10 cellular contexts compared by ENCODE assay signal in genomic region chr1:162023181-162023546, GRCh38. TPM values are rescaled to one million over a fixed set of nuclear protein-coding genes. Genes with fewer than 3 reads are reported as not detected.
DNase-seq lines count a peak whose midpoint lies in the region; ATAC-seq and TF ChIP-seq lines count a peak whose summit lies in the region.
"Had no signal": no experiment of that assay in that cellular context is flagged by ENCODE, and none has a peak within 500 bp of the region (broad histone marks: within the 10 kb centered on the region; RNA-seq: fewer than 3 reads in every experiment).

No MANE protein-coding gene starts in this region.

- no peaks in the 10 kb centered on the region for H3K9me3 ChIP-seq in breast epithelium
- peaks cover 10% of the 10 kb centered on the region for H3K9me3 ChIP-seq in mesodermal cell (ENCODE audit: control insufficient read depth, low read length)
- no peaks in the 10 kb centered on the region for H3K9me3 ChIP-seq in upper lobe of left lung

- H3K36me3 ChIP-seq in breast epithelium (no peaks in the 10 kb centered on the region), mesodermal cell (ENCODE audit: control insufficient read depth, insufficient read depth, low read length) (no peaks in the 10 kb centered on the region), upper lobe of left lung (no peaks in the 10 kb centered on the region)

- no peak for TF ChIP-seq EP300 in upper lobe of left lung (IDR thresholded peaks at IDR 0.05)

- H3K4me1 ChIP-seq in breast epithelium (no peaks in the 10 kb centered on the region), mesodermal cell (ENCODE audit: control insufficient read depth, insufficient read depth, low read length, poor library complexity, severe bottlenecking) (no peaks in the 10 kb centered on the region), upper lobe of left lung (peaks cover 25 to 45% (median 35%) of the 10 kb centered on the region in 4 donors)

- H3K27me3 Mint-ChIP-seq in activated T-cell treated with anti-CD3 and anti-CD28 coated beads, Interleukin-2, amount 50 U/mL, for 72 hours (ENCODE audit: low read depth): peaks cover 48% of the 10 kb centered on the region

- intact Hi-C loops in breast epithelium (cut with DNase I; ENCODE audit: low total_unique reads): no loop called here

- H3K27ac Mint-ChIP-seq in activated T-cell treated with anti-CD3 and anti-CD28 coated beads, Interleukin-2, amount 50 U/mL, for 72 hours: no peak overlapping the region

- no peaks in the 10 kb centered on the region for H3K9me3 Mint-ChIP-seq in activated T-cell treated with anti-CD3 and anti-CD28 coated beads, Interleukin-2, amount 50 U/mL, for 72 hours

- DNase-seq in activated T-cell treated with anti-CD3 and anti-CD28 coated beads, Interleukin-2, amount 50 U/mL, for 72 hours: no peak
- no peak for DNase-seq in activated T-cell treated with anti-CD3 and anti-CD28 coated beads, Interleukin-2, amount 50 U/mL, for 1 hour
- no peak for DNase-seq in breast epithelium (ENCODE audit: low spot score in 2 of 2)
- no peak for DNase-seq in upper lobe of left lung
- DNase-seq in NCI-H1417 (lab: John Stamatoyannopoulos, UW): no peak
- DNase-seq: SHP77 treated with DMSO at 0.1 percent for 48 hours had no signal

- TF ChIP-seq POLR2A in breast epithelium (IDR thresholded peaks at IDR 0.05) (no peak), upper lobe of left lung (IDR thresholded peaks at IDR 0.05) (no peak)

- WGBS in mesodermal cell (ENCODE audit: insufficient coverage in 2 of 2), 2 experiments: 41 to 47% methylated on average over 13 to 20 of the region's 20 CpGs
- 54 to 56% methylated on average over 7 to 15 of the region's 20 CpGs for WGBS in upper lobe of left lung, 2 donors

- peak overlapping the region; percentile 60 to 91 (median 69) for H3K4me3 ChIP-seq in breast epithelium
- peak overlapping the region; percentile 54 for H3K4me3 ChIP-seq in mesodermal cell (ENCODE audit: extremely low read depth, insufficient read depth, low read length, poor library complexity, severe bottlenecking)
- H3K4me3 ChIP-seq in upper lobe of left lung: peak overlapping the region; percentile 48 to 63 (median 58)

- H3K27me3 ChIP-seq in breast epithelium: peaks cover 0 to 5% of the 10 kb centered on the region in 2 donors
- H3K27me3 ChIP-seq in upper lobe of left lung: peaks cover 0 to 3% (median 0%) of the 10 kb centered on the region in 4 donors

- no peaks in the 10 kb centered on the region for H3K36me3 Mint-ChIP-seq in activated T-cell treated with anti-CD3 and anti-CD28 coated beads, Interleukin-2, amount 50 U/mL, for 72 hours (ENCODE audit: insufficient read depth in 2 of 2)

- H3K4me1 Mint-ChIP-seq in activated T-cell treated with anti-CD3 and anti-CD28 coated beads, Interleukin-2, amount 50 U/mL, for 72 hours (ENCODE audit: low read depth): peaks cover 5% of the 10 kb centered on the region

- TF ChIP-seq CTCF in breast epithelium (IDR thresholded peaks at IDR 0.05): no peak
- TF ChIP-seq CTCF in upper lobe of left lung (IDR thresholded peaks at IDR 0.05): no peak

- H3K27ac ChIP-seq in breast epithelium: peak overlapping the region; percentile 40 to 74
- no peak overlapping the region for H3K27ac ChIP-seq in mesodermal cell (ENCODE audit: low read depth, low read length, severe bottlenecking)
- H3K27ac ChIP-seq in upper lobe of left lung: peak overlapping the region; percentile 41 to 82 (median 52)
- H3K27ac ChIP-seq: epithelial cell of prostate had no signal

- H3K4me3 Mint-ChIP-seq in activated T-cell treated with anti-CD3 and anti-CD28 coated beads, Interleukin-2, amount 50 U/mL, for 72 hours: peak overlapping the region; percentile 93 to 94

- ATAC-seq in activated T-cell treated with anti-CD3 and anti-CD28 coated beads, Interleukin-2, amount 50 U/mL, for 72 hours (replicated peaks in 1 of 2): no peak
- peak; percentile 3 for ATAC-seq in upper lobe of left lung (ENCODE audit: low FRiP score in 2 of 2)
- ATAC-seq in HG03097 (IDR thresholded peaks at IDR 0.05; ENCODE audit: low FRiP score, unreplicated experiment): no peak
- ATAC-seq in GM21528 (IDR thresholded peaks at IDR 0.05; ENCODE audit: low FRiP score, unreplicated experiment): no peak

RNA-seq across cellular contexts. Expression of gene OLFML2B, which starts 0.5 kb away (rescaled TPM):
- total RNA-seq in activated T-cell treated with anti-CD3 and anti-CD28 coated beads, Interleukin-2, amount 50 U/mL, for 72 hours: not detected
- 1 to 10 TPM; 5.2 to 9.6 (median 7.3) TPM for total RNA-seq in breast epithelium
- 11.0 TPM for polyA plus RNA-seq in mesodermal cell (2013, experiment 1 of 2)
- polyA plus RNA-seq in mesodermal cell (2013, experiment 2 of 2): 9.3 TPM
- total RNA-seq in upper lobe of left lung: 10 to 100 TPM in 3 of 6 donors, 1 to 10 TPM in 3; 5.1 to 51.3 (median 9.9) TPM

RNA-seq across cellular contexts. Expression of gene NOS1AP, which starts 46.3 kb away (rescaled TPM):
- total RNA-seq in activated T-cell treated with anti-CD3 and anti-CD28 coated beads, Interleukin-2, amount 50 U/mL, for 72 hours: under 1 TPM; 0.21 to 0.26 TPM
- total RNA-seq in breast epithelium (10 to 100 TPM in 2 of 3 donors, 1 to 10 TPM in 1; 2.2 to 17.6 (median 11.8) TPM), upper lobe of left lung (10 to 100 TPM in 2 of 6 donors, 1 to 10 TPM in 4; 5.3 to 16.4 (median 6.5) TPM)
- polyA plus RNA-seq in mesodermal cell (2013, experiment 1 of 2): 3.3 TPM
- 2.9 TPM for polyA plus RNA-seq in mesodermal cell (2013, experiment 2 of 2)

Comparison
In these comparisons a context has a peak if more than half of its experiments do, and no peak if none do; other contexts are left out.
1. ATAC-seq: peak in upper lobe of left lung (2 of 2); none in activated T-cell treated with anti-CD3 and anti-CD28 coated beads, Interleukin-2, amount 50 U/mL, for 72 hours (0 of 2), HG03097 (single experiment) and GM21528 (single experiment).
2. RNA of gene OLFML2B, which starts 0.5 kb away (total RNA-seq): 5.1 to 51.3 TPM in upper lobe of left lung and 5.2 to 9.6 TPM in breast epithelium; not detected in activated T-cell treated with anti-CD3 and anti-CD28 coated beads, Interleukin-2, amount 50 U/mL, for 72 hours; every median in the first group is over 4 times any median in the second.
3. Peak in every context shown above with its lines, with median percentiles within 50 percentile points of each other: H3K4me3 ChIP-seq.